1 cellular context compared by ENCODE assay signal in genomic region chr12:54377797-54378515, GRCh38.
TF ChIP-seq lines count a peak whose summit lies in the region.

No MANE protein-coding gene starts in this region.

TF ChIP-seq in K562, 482 proteins besides CTCF, POLR2A, EP300 and RAD21:
- 0 out of 2 replicates have a peak, but pooled peaks have one; percentile 2 for TF ChIP-seq RBFOX2 (IDR thresholded peaks at IDR 0.05; ENCODE audit: low read depth, low read length)
- no peak for TF ChIP-seq THAP12 (CRISPR knock-in tag; IDR thresholded peaks at IDR 0.05)
